ENCODE assay signal across 1 cellular context in the genomic region with DNA sequence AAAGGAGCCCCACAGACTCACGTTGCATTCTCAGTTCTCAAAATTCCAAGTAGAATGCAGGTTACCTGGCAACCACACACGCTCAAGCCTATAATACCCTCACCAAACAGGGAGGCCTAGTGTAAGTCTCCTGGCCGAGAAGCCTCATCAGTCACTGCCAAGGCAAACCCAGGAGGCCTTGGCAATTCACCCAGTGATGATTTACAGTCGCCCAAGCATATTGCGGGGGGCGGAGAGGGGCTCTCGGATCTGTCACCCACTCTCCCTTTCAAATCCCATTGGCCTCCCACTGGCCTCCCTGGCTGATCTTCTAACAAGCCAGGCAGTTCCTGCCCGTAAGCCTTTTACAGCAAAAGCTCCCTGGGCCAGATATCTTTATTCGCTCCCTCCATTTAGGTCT.
TF ChIP-seq lines count a peak whose summit lies in the region.

No MANE protein-coding gene starts in this region.

TF ChIP-seq in HepG2, 621 proteins besides CTCF, POLR2A, EP300 and RAD21:
- TF ChIP-seq BRCA1 (CRISPR knock-in tag; IDR thresholded peaks at IDR 0.05) (no peak), PCBP1 (IDR thresholded peaks at IDR 0.05; ENCODE audit: borderline replicate concordance, low read depth, low read length) (no peak), HMG20B (CRISPR knock-in tag; conservative IDR thresholded peaks at IDR 0.05) (no peak), PHF20 (CRISPR knock-in tag; IDR thresholded peaks at IDR 0.05) (no peak), NONO (IDR thresholded peaks at IDR 0.05) (no peak), NONO (CRISPR knock-in tag; conservative IDR thresholded peaks at IDR 0.05) (no peak), NCOA1 (CRISPR knock-in tag; IDR thresholded peaks at IDR 0.05) (no peak), SP1 (IDR thresholded peaks at IDR 0.05) (no peak), SP1 (CRISPR knock-in tag; IDR thresholded peaks at IDR 0.05) (no peak), GATAD2A (CRISPR knock-in tag; IDR thresholded peaks at IDR 0.05) (no peak), ZNF335 (CRISPR knock-in tag; IDR thresholded peaks at IDR 0.05) (no peak), HIVEP1 (CRISPR knock-in tag; IDR thresholded peaks at IDR 0.05) (no peak), ZNF619 (CRISPR knock-in tag; IDR thresholded peaks at IDR 0.05) (no peak)
- TF ChIP-seq, protein P1, sequence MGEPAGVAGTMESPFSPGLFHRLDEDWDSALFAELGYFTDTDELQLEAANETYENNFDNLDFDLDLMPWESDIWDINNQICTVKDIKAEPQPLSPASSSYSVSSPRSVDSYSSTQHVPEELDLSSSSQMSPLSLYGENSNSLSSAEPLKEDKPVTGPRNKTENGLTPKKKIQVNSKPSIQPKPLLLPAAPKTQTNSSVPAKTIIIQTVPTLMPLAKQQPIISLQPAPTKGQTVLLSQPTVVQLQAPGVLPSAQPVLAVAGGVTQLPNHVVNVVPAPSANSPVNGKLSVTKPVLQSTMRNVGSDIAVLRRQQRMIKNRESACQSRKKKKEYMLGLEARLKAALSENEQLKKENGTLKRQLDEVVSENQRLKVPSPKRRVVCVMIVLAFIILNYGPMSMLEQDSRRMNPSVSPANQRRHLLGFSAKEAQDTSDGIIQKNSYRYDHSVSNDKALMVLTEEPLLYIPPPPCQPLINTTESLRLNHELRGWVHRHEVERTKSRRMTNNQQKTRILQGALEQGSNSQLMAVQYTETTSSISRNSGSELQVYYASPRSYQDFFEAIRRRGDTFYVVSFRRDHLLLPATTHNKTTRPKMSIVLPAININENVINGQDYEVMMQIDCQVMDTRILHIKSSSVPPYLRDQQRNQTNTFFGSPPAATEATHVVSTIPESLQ (CRISPR knock-in tag; conservative IDR thresholded peaks at IDR 0.05): no peak
- TF ChIP-seq, protein P2, sequence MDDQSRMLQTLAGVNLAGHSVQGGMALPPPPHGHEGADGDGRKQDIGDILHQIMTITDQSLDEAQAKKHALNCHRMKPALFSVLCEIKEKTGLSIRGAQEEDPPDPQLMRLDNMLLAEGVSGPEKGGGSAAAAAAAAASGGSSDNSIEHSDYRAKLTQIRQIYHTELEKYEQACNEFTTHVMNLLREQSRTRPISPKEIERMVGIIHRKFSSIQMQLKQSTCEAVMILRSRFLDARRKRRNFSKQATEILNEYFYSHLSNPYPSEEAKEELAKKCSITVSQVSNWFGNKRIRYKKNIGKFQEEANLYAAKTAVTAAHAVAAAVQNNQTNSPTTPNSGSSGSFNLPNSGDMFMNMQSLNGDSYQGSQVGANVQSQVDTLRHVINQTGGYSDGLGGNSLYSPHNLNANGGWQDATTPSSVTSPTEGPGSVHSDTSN (CRISPR knock-in tag; IDR thresholded peaks at IDR 0.05; ENCODE audit: borderline replicate concordance): no peak
